Comparison of ENCODE assay signal across 1 cellular context in genomic region chr3:197000211-197000610, GRCh38.
A peak's percentile ranks its signal among the peaks of the same experiment; 100 is the strongest.
TF ChIP-seq lines count a peak whose summit lies in the region.

No MANE protein-coding gene starts in this region.

TF ChIP-seq in K562, 482 proteins besides CTCF, POLR2A, EP300 and RAD21:
- TF ChIP-seq MAX (CRISPR knock-in tag; IDR thresholded peaks at IDR 0.05) (peak; percentile 29; the same call in 1 of the 2 replicates), ZNF184 (CRISPR knock-in tag; IDR thresholded peaks at IDR 0.05) (no peak), CHCHD3 (CRISPR knock-in tag; IDR thresholded peaks at IDR 0.05) (no peak)
